ENCODE assay signal across 23 cellular contexts in genomic region chr1:208562021-208562950, GRCh38.
"Had no signal": no experiment of that assay in that cellular context is flagged by ENCODE, and none has a peak within 500 bp of the region (broad histone marks: within the 10 kb centered on the region; RNA-seq: fewer than 3 reads in every experiment).

No MANE protein-coding gene starts in this region.

- H3K4me1 ChIP-seq: gastroesophageal sphincter, left ventricle myocardium inferior, neural progenitor cell, right atrium auricular region, sigmoid colon, stomach had no signal

- H3K27ac ChIP-seq: dorsolateral prefrontal cortex, gastroesophageal sphincter, left ventricle myocardium inferior, neural progenitor cell, ovary, right atrium auricular region, sigmoid colon, stomach, thoracic aorta had no signal

- ATAC-seq: gastroesophageal sphincter; naive thymus-derived CD8-positive, alpha-beta T cell had no signal

- H3K4me1 Mint-ChIP-seq: central memory CD8-positive, alpha-beta T cell; naive thymus-derived CD8-positive, alpha-beta T cell; neural progenitor cell had no signal

- H3K27ac Mint-ChIP-seq: immature natural killer cell; naive thymus-derived CD8-positive, alpha-beta T cell; neural progenitor cell had no signal

- H3K27me3 ChIP-seq: neural progenitor cell, ovary, right atrium auricular region, sigmoid colon, stomach had no signal

- H3K36me3 Mint-ChIP-seq: immature natural killer cell; naive thymus-derived CD8-positive, alpha-beta T cell; neural progenitor cell had no signal

- H3K36me3 ChIP-seq: gastroesophageal sphincter, left ventricle myocardium inferior, neural progenitor cell, ovary, right atrium auricular region, sigmoid colon, stomach, thoracic aorta had no signal

- H3K4me3 Mint-ChIP-seq: central memory CD8-positive, alpha-beta T cell; immature natural killer cell; naive thymus-derived CD8-positive, alpha-beta T cell; neural progenitor cell had no signal

- H3K9ac ChIP-seq: neural progenitor cell had no signal

- DNase-seq: cortex of kidney; dorsolateral prefrontal cortex; effector memory CD4-positive, alpha-beta T cell; erythroblast; glutamatergic neuron; immature natural killer cell; left ventricle myocardium inferior; naive thymus-derived CD8-positive, alpha-beta T cell; nucleus accumbens; ovary; sigmoid colon; stimulated activated CD4-positive, alpha-beta T cell treated with anti-CD3 and anti-CD28 coated beads, Interleukin-12 subunit alpha, Interleukin-12 subunit beta, amount 100 ng/mL, for 4 hours; stimulated activated naive CD4-positive, alpha-beta T cell; stomach; substantia nigra; trophoblast cell had no signal

- H2AFZ ChIP-seq: neural progenitor cell had no signal

- H3K4me2 ChIP-seq: neural progenitor cell had no signal

- H3K4me3 ChIP-seq: dorsolateral prefrontal cortex, gastroesophageal sphincter, left ventricle myocardium inferior, lung, neural progenitor cell, ovary, right atrium auricular region, sigmoid colon, skin epidermis, stomach, thoracic aorta had no signal

- H3K9me3 ChIP-seq: gastroesophageal sphincter, left ventricle myocardium inferior, ovary, right atrium auricular region, sigmoid colon, stomach, thoracic aorta had no signal

- H3K9me3 Mint-ChIP-seq: central memory CD8-positive, alpha-beta T cell had no signal
